ENCODE assay signal across 8 cellular contexts in genomic region chr19:3801412-3802096, GRCh38. TPM values are rescaled to one million over a fixed set of nuclear protein-coding genes. Genes with fewer than 3 reads are reported as not detected.
A peak's percentile ranks its signal among the peaks of the same experiment; 100 is the strongest.
DNase-seq lines count a peak whose midpoint lies in the region; ATAC-seq and TF ChIP-seq lines count a peak whose summit lies in the region.

No MANE protein-coding gene starts in this region.

- 3 to 6% (median 5%) methylated on average over 36 to 46 of the region's 46 CpGs for WGBS in stomach, 5 donors

- ATAC-seq in HG02884 (IDR thresholded peaks at IDR 0.05; ENCODE audit: unreplicated experiment), result no peak

- no peak overlapping the region for H3K27ac ChIP-seq in HUES6 (ENCODE audit: low read depth, low read length)
- no peak overlapping the region for H3K27ac ChIP-seq in stomach

- H3K4me3 ChIP-seq in HUES6 (ENCODE audit: low read depth, low read length) (peak overlapping the region; percentile 57), choroid plexus epithelial cell (ENCODE audit: low read depth, low read length) (no peak overlapping the region), stomach (peak overlapping the region; percentile 12 to 25 (median 22))

- DNase-seq in activated CD4-positive, alpha-beta T cell treated with anti-CD3 and anti-CD28 coated beads for 4 hours, result peak; percentile 64 to 66
- DNase-seq in choroid plexus epithelial cell (ENCODE audit: low read depth) (no peak), mucosa of gallbladder (ENCODE audit: low spot score) (peak; percentile 40), stomach (peak; percentile 44), NCI-H226 (no peak)
- no peak for DNase-seq in NK-92 treated with Interleukin-12 subunit alpha and Interleukin-12 subunit beta, amount 100 ng/mL, for 24 hours (lab: John Stamatoyannopoulos, UW)

- H3K27me3 ChIP-seq in HUES6 (ENCODE audit: control insufficient read depth, insufficient read depth, low read length) (peaks cover 34% of the 10 kb centered on the region), stomach (peaks cover 0 to 74% (median 47%) of the 10 kb centered on the region in 3 donors)

- TF ChIP-seq POLR2A in stomach (IDR thresholded peaks at IDR 0.05), result no peak

- peaks cover 3% of the 10 kb centered on the region; the same call in 1 of the 2 replicates for H3K4me1 ChIP-seq in HUES6 (ENCODE audit: control insufficient read depth, insufficient read depth, low read length)
- peaks cover 7 to 13% (median 10%) of the 10 kb centered on the region in 4 donors for H3K4me1 ChIP-seq in stomach

- TF ChIP-seq CTCF in choroid plexus epithelial cell (conservative IDR thresholded peaks at IDR 0.05; ENCODE audit: low read depth, low read length) (peak; percentile 34), stomach (IDR thresholded peaks at IDR 0.05) (no peak)

- H3K36me3 ChIP-seq in HUES6 (ENCODE audit: control insufficient read depth, insufficient read depth, low read length) (no peaks in the 10 kb centered on the region), stomach (no peaks in the 10 kb centered on the region)

- H3K9ac ChIP-seq in HUES6 (ENCODE audit: low read length), result no peak overlapping the region

- peaks cover 4% of the 10 kb centered on the region for H3K9me3 ChIP-seq in HUES6 (ENCODE audit: control insufficient read depth, insufficient read depth, low read depth, low read length)
- peaks cover 0 to 10% (median 7%) of the 10 kb centered on the region in 4 donors for H3K9me3 ChIP-seq in stomach

- intact Hi-C loops in stomach (cut with DNase I; ENCODE audit: low total_unique reads), result no loop called here

- TF ChIP-seq EP300 in stomach (IDR thresholded peaks at IDR 0.05), result no peak

RNA-seq across cellular contexts. Expression of gene MATK, which starts 15.4 kb away (rescaled TPM):
- total RNA-seq in mucosa of gallbladder (4.7 TPM), stomach (10 to 100 TPM in 2 of 5 donors, 1 to 10 TPM in 2, not detected in 1; 1.4 to 48.7 (median 12.1) TPM)
- 1 to 10 TPM; 2.0 to 3.4 (median 2.9) TPM for polyA plus RNA-seq in stomach

RNA-seq across cellular contexts. Expression of gene RAX2, which starts 29.5 kb away (rescaled TPM):
- not detected for total RNA-seq in mucosa of gallbladder
- total RNA-seq in stomach, result not detected
- not detected for polyA plus RNA-seq in stomach

RNA-seq across cellular contexts. Expression of gene MRPL54, which starts 39.1 kb away (rescaled TPM):
- total RNA-seq in mucosa of gallbladder, result 57.5 TPM
- total RNA-seq in stomach, result 100 to 1,000 TPM in 2 of 5 donors, 10 to 100 TPM in 3; 15.2 to 163 (median 58.7) TPM
- polyA plus RNA-seq in stomach, result 100 to 1,000 TPM; 155 to 221 (median 174) TPM

RNA-seq across cellular contexts. Expression of gene APBA3, which starts 40.1 kb away (rescaled TPM):
- 32.8 TPM for total RNA-seq in mucosa of gallbladder
- 100 to 1,000 TPM in 1 of 5 donors, 10 to 100 TPM in 3, 1 to 10 TPM in 1; 9.4 to 111 (median 16.4) TPM for total RNA-seq in stomach
- 10 to 100 TPM; 15.7 to 17.4 (median 16.7) TPM for polyA plus RNA-seq in stomach

Comparison
In these comparisons a context has a peak if more than half of its experiments do, and no peak if none do; other contexts are left out.
1. DNase-seq: peak in activated CD4-positive, alpha-beta T cell treated with anti-CD3 and anti-CD28 coated beads for 4 hours (2 of 2), mucosa of gallbladder (single experiment) and stomach (single experiment); none in choroid plexus epithelial cell (single experiment), NK-92 treated with Interleukin-12 subunit alpha and Interleukin-12 subunit beta, amount 100 ng/mL, for 24 hours (single experiment) and NCI-H226 (single experiment).